25 cellular contexts compared by ENCODE assay signal in genomic region chr12:111954974-111955373, GRCh38.
"Had no signal": no experiment of that assay in that cellular context is flagged by ENCODE, and none has a peak within 500 bp of the region (broad histone marks: within the 10 kb centered on the region; RNA-seq: fewer than 3 reads in every experiment).

No MANE protein-coding gene starts in this region.

- H3K9me3 ChIP-seq: ascending aorta, SK-N-SH had no signal

- H3K27me3 Mint-ChIP-seq: activated CD8-positive, alpha-beta memory T cell treated with anti-CD3 and anti-CD28 coated beads, Interleukin-2, amount 10 ng/mL, durations not matched to agents 7 days and 5 days; activated naive CD8-positive, alpha-beta T cell treated with anti-CD3 and anti-CD28 coated beads, Interleukin-2, amount 50 U/mL, for 24 hours had no signal

- ATAC-seq: activated CD8-positive, alpha-beta memory T cell treated with anti-CD3 and anti-CD28 coated beads, Interleukin-2, amount 10 ng/mL, durations not matched to agents 7 days and 5 days; activated CD8-positive, alpha-beta T cell treated with anti-CD3 and anti-CD28 coated beads, Interleukin-2, amount 10 ng/mL, durations not matched to agents 7 days and 5 days; activated naive CD4-positive, alpha-beta T cell treated with anti-CD3 and anti-CD28 coated beads, Interleukin-2, amount 50 U/mL, for 72 hours; activated naive CD8-positive, alpha-beta T cell treated with anti-CD3 and anti-CD28 coated beads, Interleukin-2, amount 50 U/mL, for 24 hours; activated T-cell treated with anti-CD3 and anti-CD28 coated beads, Interleukin-2, amount 50 U/mL, for 4 hours; body of pancreas had no signal

- H3K4me2 ChIP-seq: KMS-11, SK-N-SH had no signal

- H3K27ac Mint-ChIP-seq: activated CD8-positive, alpha-beta memory T cell treated with anti-CD3 and anti-CD28 coated beads, Interleukin-2, amount 10 ng/mL, durations not matched to agents 7 days and 5 days; activated CD8-positive, alpha-beta T cell treated with anti-CD3 and anti-CD28 coated beads, Interleukin-2, amount 10 ng/mL, durations not matched to agents 7 days and 5 days; activated naive CD4-positive, alpha-beta T cell treated with anti-CD3 and anti-CD28 coated beads, Interleukin-2, amount 50 U/mL, for 72 hours; activated naive CD8-positive, alpha-beta T cell treated with anti-CD3 and anti-CD28 coated beads, Interleukin-2, amount 50 U/mL, for 24 hours had no signal

- H3K9ac ChIP-seq: KMS-11, SK-N-SH had no signal

- DNase-seq: activated CD4-positive, alpha-beta T cell treated with anti-CD3 and anti-CD28 coated beads for 4 hours; activated CD4-positive, alpha-beta T cell treated with anti-CD3 and anti-CD28 coated beads, Interleukin-2, amount 50 U/mL, for 4 hours; activated CD8-positive, alpha-beta memory T cell treated with anti-CD3 and anti-CD28 coated beads, Interleukin-2, amount 10 ng/mL, durations not matched to agents 7 days and 5 days; activated CD8-positive, alpha-beta T cell treated with anti-CD3 and anti-CD28 coated beads, Interleukin-2, amount 10 ng/mL, durations not matched to agents 7 days and 5 days; activated effector memory CD4-positive, alpha-beta T cell treated with anti-CD3 and anti-CD28 coated beads, Interleukin-2, amount 50 U/mL, for 16 hours; activated naive CD4-positive, alpha-beta T cell treated with Interleukin-2 at 50 U/mL for 16 hours; activated naive CD8-positive, alpha-beta T cell treated with anti-CD3 and anti-CD28 coated beads, Interleukin-2, amount 50 U/mL, for 24 hours; activated T-cell treated with anti-CD3 and anti-CD28 coated beads, Interleukin-2, amount 50 U/mL, for 4 hours; amniotic stem cell; body of pancreas; central memory CD4-positive, alpha-beta T cell; MM.1S; NCI-H1105; NCI-H1436; NCI-H1694 treated with DMSO at 0.1 percent for 48 hours; NCI-H2029 treated with DMSO at 0.1 percent for 48 hours; NCI-H446; NCI-H524; SK-N-SH; T-helper 1 cell; WERI-Rb-1 had no signal

- H3K27ac ChIP-seq: ascending aorta, body of pancreas, KMS-11, WERI-Rb-1 had no signal

- H3K4me3 Mint-ChIP-seq: activated CD8-positive, alpha-beta memory T cell treated with anti-CD3 and anti-CD28 coated beads, Interleukin-2, amount 10 ng/mL, durations not matched to agents 7 days and 5 days; activated CD8-positive, alpha-beta T cell treated with anti-CD3 and anti-CD28 coated beads, Interleukin-2, amount 10 ng/mL, durations not matched to agents 7 days and 5 days; activated naive CD8-positive, alpha-beta T cell treated with anti-CD3 and anti-CD28 coated beads, Interleukin-2, amount 50 U/mL, for 24 hours; activated T-cell treated with anti-CD3 and anti-CD28 coated beads, Interleukin-2, amount 50 U/mL, for 4 hours had no signal

- FAIRE-seq: bronchial epithelial cell had no signal

- H3K9me2 ChIP-seq: SK-N-SH had no signal

- H3K27me3 ChIP-seq: ascending aorta, body of pancreas had no signal

- H3K4me1 ChIP-seq: ascending aorta, body of pancreas had no signal

- H3K36me3 ChIP-seq: ascending aorta had no signal

- H3K4me3 ChIP-seq: ascending aorta, body of pancreas had no signal
